In the genomic region with DNA sequence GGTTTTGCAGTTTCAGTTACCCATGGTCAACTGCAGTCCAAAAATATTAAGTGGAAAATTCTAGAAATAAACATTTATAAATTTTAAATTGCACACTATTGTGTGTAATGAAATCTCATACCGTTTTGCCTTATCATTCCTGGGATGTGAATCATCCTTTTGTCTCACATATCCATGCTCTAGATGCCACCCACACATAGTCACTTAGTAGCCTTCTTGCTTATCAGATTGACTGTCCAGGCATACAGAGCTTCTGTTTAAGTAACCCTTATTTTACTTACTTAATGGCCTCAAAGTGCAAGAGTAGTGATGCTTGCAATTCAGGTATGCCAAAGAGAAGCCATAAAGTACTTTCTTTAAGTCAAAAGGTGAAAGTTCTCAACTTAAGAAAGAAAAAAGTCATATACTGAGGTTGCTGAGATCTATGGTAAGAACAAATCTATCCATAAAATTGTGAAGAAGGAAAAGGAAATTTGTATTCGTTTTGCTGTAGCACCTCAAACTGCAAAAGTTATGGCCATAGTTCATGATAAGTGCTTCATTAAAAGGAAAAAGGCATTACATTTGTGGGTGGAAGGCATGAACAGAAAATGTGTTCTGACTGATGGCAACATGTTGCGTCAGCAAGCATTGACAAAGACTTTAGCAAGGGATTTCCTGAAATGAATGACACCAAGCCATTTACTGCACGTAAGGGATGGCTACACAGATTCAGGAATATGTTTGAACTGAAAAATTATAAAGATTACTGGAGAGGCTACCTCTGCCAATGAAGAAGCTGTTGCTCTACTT, we compare ENCODE assay signal across 30 cellular contexts. TPM values are rescaled to one million over a fixed set of nuclear protein-coding genes. Genes with fewer than 3 reads are reported as not detected.
DNase-seq lines count a peak whose midpoint lies in the region; ATAC-seq and TF ChIP-seq lines count a peak whose summit lies in the region.
"Had no signal": no experiment of that assay in that cellular context is flagged by ENCODE, and none has a peak within 500 bp of the region (broad histone marks: within the 10 kb centered on the region; RNA-seq: fewer than 3 reads in every experiment).

No MANE protein-coding gene starts in this region.

- H3K4me1 ChIP-seq in IMR-90 (ENCODE audit: control insufficient read depth, insufficient read depth, low read length), result no peaks in the 10 kb centered on the region
- H3K4me1 ChIP-seq in mammary epithelial cell (ENCODE audit: insufficient read depth, low read length), result no peaks in the 10 kb centered on the region
- no peaks in the 10 kb centered on the region for H3K4me1 ChIP-seq in right lobe of liver
- H3K4me1 ChIP-seq: BLaER1, pancreas, right atrium auricular region, upper lobe of right lung had no signal

- H4K5ac ChIP-seq in IMR-90 (ENCODE audit: low read depth, low read length), result no peak overlapping the region

- H3K9ac ChIP-seq in IMR-90 (ENCODE audit: low read depth, low read length), result no peak overlapping the region
- H3K9ac ChIP-seq in mammary epithelial cell (ENCODE audit: insufficient read depth, low read length), result no peak overlapping the region
- H3K9ac ChIP-seq: BLaER1 had no signal

- no peaks in the 10 kb centered on the region for H3K27me3 ChIP-seq in IMR-90 (ENCODE audit: control insufficient read depth, insufficient read depth, low read length)
- H3K27me3 ChIP-seq in mammary epithelial cell (ENCODE audit: insufficient read depth, low read length), result no peaks in the 10 kb centered on the region
- H3K27me3 ChIP-seq in right lobe of liver, result no peaks in the 10 kb centered on the region
- H3K27me3 ChIP-seq: BLaER1, pancreas, right atrium auricular region, upper lobe of right lung had no signal

- no peak for TF ChIP-seq RAD21 in IMR-90 (IDR thresholded peaks at IDR 0.05; ENCODE audit: low read length)

- no peak overlapping the region for H3K56ac ChIP-seq in IMR-90 (ENCODE audit: extremely low read depth, insufficient read depth, low read length)

- ATAC-seq in IMR-90 (ENCODE audit: low read depth) (no peak), GM21619 (IDR thresholded peaks at IDR 0.05; ENCODE audit: unreplicated experiment) (no peak), right lobe of liver (no peak)
- ATAC-seq: pancreas, upper lobe of right lung had no signal

- H3K27ac ChIP-seq in IMR-90 (ENCODE audit: insufficient read depth, low read length) (no peak overlapping the region), mammary epithelial cell (ENCODE audit: insufficient read depth, low read depth, low read length) (no peak overlapping the region), right lobe of liver (no peak overlapping the region)
- H3K27ac ChIP-seq: BLaER1, pancreas, right atrium auricular region, RWPE1, SK-N-MC, upper lobe of right lung had no signal

- DNase-seq in Daoy (ENCODE audit: low read depth) (peak; percentile 37), IMR-90 (peak; percentile 2), mammary epithelial cell (peak; percentile 3), kidney tubule cell (ENCODE audit: low spot score) (peak; percentile 55), NCI-H2196 treated with DMSO at 0.1 percent for 48 hours (lab: John Stamatoyannopoulos, UW; ENCODE audit: unreplicated experiment) (no peak), right lobe of liver (no peak)
- DNase-seq in activated CD8-positive, alpha-beta memory T cell treated with anti-CD3 and anti-CD28 coated beads, Interleukin-2, amount 50 U/mL, for 4 hours, result no peak
- DNase-seq: activated gamma-delta T cell; activated naive CD8-positive, alpha-beta T cell treated with anti-CD3 and anti-CD28 coated beads, Interleukin-2, amount 10 ng/mL, durations not matched to agents 7 days and 5 days; COR-L47; DMS79; HFFc6; NCI-H1436; NCI-H446 treated with DMSO at 0.1 percent for 48 hours; NCI-H82; nephron progenitor cell; pancreas; stimulated activated CD4-positive, alpha-beta T cell treated with anti-CD3 and anti-CD28 coated beads, Interleukin-12 subunit alpha, Interleukin-12 subunit beta, amount 100 ng/mL, for 4 hours; stimulated activated CD4-positive, alpha-beta T cell treated with anti-CD3 and anti-CD28 coated beads, Interleukin-4, amount 100 ng/mL, for 1 hour; substantia nigra; T-helper 2 cell; upper lobe of right lung had no signal

- H2BK20ac ChIP-seq in IMR-90 (ENCODE audit: low read depth, low read length), result no peak overlapping the region

- no peaks in the 10 kb centered on the region for H3K79me2 ChIP-seq in mammary epithelial cell (ENCODE audit: insufficient read depth, low read length)

- no peak overlapping the region for H2BK5ac ChIP-seq in IMR-90 (ENCODE audit: low read depth, low read length, poor library complexity, severe bottlenecking)

- H2AFZ ChIP-seq in IMR-90 (replicated peaks; ENCODE audit: low read length, poor library complexity) (no peak overlapping the region), mammary epithelial cell (ENCODE audit: low read depth, low read length) (no peak overlapping the region)

- BruUV-seq in IMR-90 (replicated peaks; lab: Mats Ljungman, UMichigan) (no TSS peak), mammary epithelial cell (replicated peaks; lab: Mats Ljungman, UMichigan) (no TSS peak)

- in situ Hi-C loops in IMR-90 (cut with MboI; ENCODE audit: low sequenced_read_pairs) (no loop called here), mammary epithelial cell (cut with MboI; ENCODE audit: low sequenced_read_pairs in 2 of 2) (no loop called here)

- H4K91ac ChIP-seq in IMR-90 (ENCODE audit: insufficient read depth, low read depth, low read length), result no peak overlapping the region

- H3K9me1 ChIP-seq in IMR-90 (ENCODE audit: insufficient read depth, low read length), result no peaks in the 10 kb centered on the region

- no peak overlapping the region for H3K18ac ChIP-seq in IMR-90 (ENCODE audit: low read depth, low read length)

- no peaks in the 10 kb centered on the region for H3K9me3 ChIP-seq in IMR-90 (ENCODE audit: control insufficient read depth, insufficient read depth, low read length)
- no peaks in the 10 kb centered on the region for H3K9me3 ChIP-seq in mammary epithelial cell (replicated peaks; ENCODE audit: insufficient read depth, low read length)
- no peaks in the 10 kb centered on the region for H3K9me3 ChIP-seq in right lobe of liver
- H3K9me3 ChIP-seq: BLaER1, pancreas, right atrium auricular region, upper lobe of right lung had no signal

- no peaks in the 10 kb centered on the region for H4K20me1 ChIP-seq in IMR-90 (ENCODE audit: insufficient read depth, low read length)
- no peaks in the 10 kb centered on the region for H4K20me1 ChIP-seq in mammary epithelial cell (ENCODE audit: insufficient read depth, low read length)
- H4K20me1 ChIP-seq: BLaER1 had no signal

- no peak overlapping the region for H3K14ac ChIP-seq in IMR-90 (replicated peaks; ENCODE audit: low read depth, low read length)

- no peaks in the 10 kb centered on the region for H3K36me3 ChIP-seq in IMR-90 (ENCODE audit: control insufficient read depth, insufficient read depth, low read length)
- H3K36me3 ChIP-seq in mammary epithelial cell (ENCODE audit: insufficient read depth, low read length), result no peaks in the 10 kb centered on the region
- no peaks in the 10 kb centered on the region for H3K36me3 ChIP-seq in right lobe of liver
- H3K36me3 ChIP-seq: BLaER1, pancreas, right atrium auricular region, upper lobe of right lung had no signal

- H3K4me2 ChIP-seq in IMR-90 (ENCODE audit: low read depth, low read length) (no peak overlapping the region), mammary epithelial cell (ENCODE audit: insufficient read depth, low read depth, low read length) (no peak overlapping the region)
- H3K4me2 ChIP-seq: BLaER1 had no signal

- no peak overlapping the region for H2BK15ac ChIP-seq in IMR-90 (ENCODE audit: low read depth, low read length)

- dilution Hi-C loops in IMR-90 (cut with HindIII; ENCODE audit: low sequenced_read_pairs, unreplicated experiment), result no loop called here
- dilution Hi-C loops in mammary epithelial cell (cut with HindIII; ENCODE audit: low sequenced_read_pairs), result no loop called here

- no peak overlapping the region for H4K8ac ChIP-seq in IMR-90 (ENCODE audit: low read depth in 2 of 2, low read length in 2 of 2)

- 20% methylated on average over 1 of the region's 4 CpGs; no CpG with 5 or more reads in 1 of the 2 experiments for WGBS in IMR-90 (ENCODE audit: extremely low coverage in 2 of 2, insufficient read length in 1 of 2), 2 experiments
- 30% methylated on average over 4 of the region's 4 CpGs for WGBS in mammary epithelial cell (ENCODE audit: low coverage, missing lambda C conversion rate)
- WGBS in right lobe of liver (ENCODE audit: insufficient coverage, low coverage, low lambda C conversion rate, missing lambda C conversion rate), result 37% methylated on average over 4 of the region's 4 CpGs

- no peak overlapping the region for H3K4me3 ChIP-seq in IMR-90 (ENCODE audit: insufficient read depth, low read depth, low read length)
- H3K4me3 ChIP-seq in mammary epithelial cell (replicated peaks in 1 of 3; ENCODE audit: insufficient read depth in 1 of 3, low read depth in 2 of 3, low read length in 3 of 3), result no peak overlapping the region
- no peak overlapping the region for H3K4me3 ChIP-seq in right lobe of liver
- H3K4me3 ChIP-seq: BLaER1, pancreas, right atrium auricular region, SK-N-MC, upper lobe of right lung had no signal

- H3K23ac ChIP-seq in IMR-90 (ENCODE audit: low read depth, low read length), result no peak overlapping the region

- H3K4ac ChIP-seq in IMR-90 (ENCODE audit: low read depth, low read length), result no peak overlapping the region

- no peak overlapping the region for H2AK9ac ChIP-seq in IMR-90 (replicated peaks; ENCODE audit: low read depth, low read length, poor library complexity)

- no peak for TF ChIP-seq CTCF in IMR-90 (conservative IDR thresholded peaks at IDR 0.05; ENCODE audit: low read depth, low read length)
- no peak for TF ChIP-seq CTCF in mammary epithelial cell (conservative IDR thresholded peaks at IDR 0.05 in 1 of 2, IDR thresholded peaks at IDR 0.05 in 1 of 2; ENCODE audit: extremely low read depth in 1 of 2, insufficient read depth in 1 of 2, low read depth in 1 of 2, low read length in 2 of 2)
- no peak for TF ChIP-seq CTCF in right lobe of liver (IDR thresholded peaks at IDR 0.05)

- no peaks in the 10 kb centered on the region for H3K79me1 ChIP-seq in IMR-90 (ENCODE audit: low read depth in 1 of 2, low read length in 2 of 2)

- POLR2A ChIA-PET in IMR-90 (lab: Charles Lee; ENCODE audit: unreplicated experiment), result no interaction called here

- CTCF ChIA-PET in IMR-90 (lab: Yijun Ruan, JAX), result interaction anchor here (0.6 kb wide), 1 partner anchor 9 kb away, joined by 3 read pairs; no protein-coding TSS in a partner anchor
- CTCF ChIA-PET in mammary epithelial cell (lab: Charles Lee; ENCODE audit: low non-redundant PET), result no interaction called here

- no peak overlapping the region for H2AK5ac ChIP-seq in IMR-90 (ENCODE audit: low read depth, low read length)

- TF ChIP-seq POLR2A in IMR-90 (IDR thresholded peaks at IDR 0.05; ENCODE audit: low read depth, low read length) (no peak), right lobe of liver (IDR thresholded peaks at IDR 0.05) (no peak)

- intact Hi-C loops in IMR-90 (cut with micrococcal nuclease), result no loop called here
- intact Hi-C loops in mammary epithelial cell (cut with micrococcal nuclease), result no loop called here
- intact Hi-C loops in right lobe of liver (cut with DNase I), result no loop called here

- no peak overlapping the region for H2BK120ac ChIP-seq in IMR-90 (ENCODE audit: low read depth, low read length)

RNA-seq across cellular contexts. Expression of gene SPATA16, which starts 43.8 kb away (rescaled TPM):
- not detected in 2 replicates for total RNA-seq in Daoy (2014; rRNA removed; shearing (Covaris generic))
- total RNA-seq in IMR-90 (2012; rRNA removed), result not detected in 2 replicates
- not detected in 2 replicates for polyA plus RNA-seq in IMR-90 (2012; rRNA removed)
- not detected in 2 replicates for polyA plus RNA-seq in IMR-90 (2012; cell fraction: cytosol; rRNA removed)
- not detected in 2 replicates for polyA plus RNA-seq in IMR-90 (2012; cell fraction: nucleus; rRNA removed; ENCODE audit: low replicate concordance)
- not detected for total RNA-seq in mammary epithelial cell
- polyA plus RNA-seq in mammary epithelial cell, result not detected
- polyA minus RNA-seq in mammary epithelial cell, result not detected
- total RNA-seq in right lobe of liver, result not detected
- total RNA-seq: activated naive CD8-positive, alpha-beta T cell treated with anti-CD3 and anti-CD28 coated beads, Interleukin-2, amount 10 ng/mL, durations not matched to agents 7 days and 5 days; cerebellum; HFFc6; lung microvascular endothelial cell; pancreas; right atrium auricular region; upper lobe of right lung had no signal
- polyA plus RNA-seq: AG04450, pancreas had no signal

Comparison
In these comparisons a context has a peak if more than half of its experiments do, and no peak if none do; other contexts are left out.
1. DNase-seq: peak in Daoy (single experiment), IMR-90 (single experiment), mammary epithelial cell (single experiment) and kidney tubule cell (single experiment); none in NCI-H2196 treated with DMSO at 0.1 percent for 48 hours (single experiment), right lobe of liver (0 of 3) and activated CD8-positive, alpha-beta memory T cell treated with anti-CD3 and anti-CD28 coated beads, Interleukin-2, amount 50 U/mL, for 4 hours (single experiment).